25 cellular contexts compared by ENCODE assay signal in genomic region chr7:16266877-16267276, GRCh38.
"Had no signal": no experiment of that assay in that cellular context is flagged by ENCODE, and none has a peak within 500 bp of the region (broad histone marks: within the 10 kb centered on the region; RNA-seq: fewer than 3 reads in every experiment).

No MANE protein-coding gene starts in this region.

- FAIRE-seq: endothelial cell of umbilical vein, frontal cortex, kidney had no signal

- H3K36me3 Mint-ChIP-seq: mesothelial cell of epicardium, naive B cell had no signal

- DNase-seq: dermis blood vessel endothelial cell; dorsolateral prefrontal cortex; effector CD4-positive, alpha-beta T cell; effector memory CD4-positive, alpha-beta T cell; foreskin keratinocyte; heart left ventricle; hypothalamus; immature natural killer cell; islet precursor cell; kidney; kidney glomerular epithelial cell; left cardiac atrium; left ventricle myocardium superior; lower lobe of right lung; mesenchymal stem cell; mucosa of descending colon; naive B cell had no signal

- ATAC-seq: foreskin keratinocyte, gastroesophageal sphincter, heart left ventricle, left cardiac atrium, left lung, left ventricle myocardium superior, lower lobe of right lung, mucosa of descending colon had no signal

- H3K27me3 ChIP-seq: dorsolateral prefrontal cortex, esophagus muscularis mucosa, foreskin keratinocyte, gastroesophageal sphincter, heart left ventricle, hepatocyte, left lung had no signal

- H3K27ac ChIP-seq: coronary artery, dorsolateral prefrontal cortex, esophagus muscularis mucosa, foreskin keratinocyte, gastroesophageal sphincter, heart left ventricle, hepatocyte, left lung, lower lobe of right lung had no signal

- H3K4me3 Mint-ChIP-seq: immature natural killer cell, mesothelial cell of epicardium, naive B cell had no signal

- H3K4me3 ChIP-seq: coronary artery, dorsolateral prefrontal cortex, esophagus muscularis mucosa, gastroesophageal sphincter, heart left ventricle, hepatocyte, left lung, lower lobe of right lung, mucosa of descending colon had no signal

- H2AFZ ChIP-seq: hepatocyte had no signal

- H3K79me2 ChIP-seq: hepatocyte had no signal

- H3K4me2 ChIP-seq: hepatocyte had no signal

- H3K9me3 Mint-ChIP-seq: immature natural killer cell had no signal

- H3K9me3 ChIP-seq: esophagus muscularis mucosa, gastroesophageal sphincter, heart left ventricle, left lung, lower lobe of right lung, mucosa of descending colon had no signal

- H3K27ac Mint-ChIP-seq: immature natural killer cell, mesothelial cell of epicardium, naive B cell had no signal

- H3K27me3 Mint-ChIP-seq: naive B cell had no signal

- H3K4me1 ChIP-seq: esophagus muscularis mucosa, gastroesophageal sphincter, heart left ventricle, left lung, lower lobe of right lung had no signal

- H3K4me1 Mint-ChIP-seq: immature natural killer cell, naive B cell had no signal

- H3K36me3 ChIP-seq: esophagus muscularis mucosa, gastroesophageal sphincter, heart left ventricle, left lung, lower lobe of right lung had no signal
